Comparison of ENCODE assay signal across 9 cellular contexts in the genomic region with DNA sequence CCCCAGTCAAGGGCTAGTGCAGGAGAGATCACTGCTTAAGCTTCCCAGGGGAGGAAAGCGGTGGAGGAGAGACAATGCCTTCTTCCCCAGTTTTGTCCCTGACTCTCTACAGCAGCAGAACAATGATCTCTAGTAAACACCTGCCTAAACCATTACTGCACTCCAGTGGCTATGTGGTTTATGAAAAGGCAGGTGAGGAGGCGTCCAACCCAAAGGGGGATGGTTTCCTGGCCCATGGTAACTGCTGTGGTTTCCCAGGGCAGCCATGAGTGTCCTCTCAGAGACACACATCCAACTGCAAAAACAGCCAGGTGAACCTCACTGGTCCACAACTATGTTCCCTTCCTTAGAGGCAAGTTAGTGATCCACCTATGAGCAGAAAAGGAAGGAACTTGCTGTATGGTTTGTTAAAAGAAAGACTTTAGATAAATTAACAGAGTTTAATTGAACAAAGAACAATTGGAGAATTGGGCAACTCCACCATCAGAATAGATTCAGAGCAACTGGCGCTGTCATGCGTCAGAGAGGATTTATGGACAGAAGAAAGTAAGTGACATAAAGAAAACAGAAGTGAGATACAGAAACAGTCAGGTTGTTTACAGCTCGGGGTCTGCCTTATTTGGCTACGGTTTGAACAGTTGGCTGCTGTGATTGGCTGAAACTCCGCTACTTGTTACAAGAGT. TPM values are rescaled to one million over a fixed set of nuclear protein-coding genes. Genes with fewer than 3 reads are reported as not detected.
DNase-seq lines count a peak whose midpoint lies in the region; ATAC-seq, FAIRE-seq and TF ChIP-seq lines count a peak whose summit lies in the region.
"Had no signal": no experiment of that assay in that cellular context is flagged by ENCODE, and none has a peak within 500 bp of the region (broad histone marks: within the 10 kb centered on the region; RNA-seq: fewer than 3 reads in every experiment).

No MANE protein-coding gene starts in this region.

- peak overlapping the region; percentile 92 for H3K4me2 ChIP-seq in GM12878 (ENCODE audit: control insufficient read depth, insufficient read depth)

- SMC1A ChIA-PET in GM12878 (lab: Charles Lee; ENCODE audit: uncharacterized antibody, unreplicated experiment): interaction anchor here (0.7 to 3.4 kb wide), 17 partner anchors 9 to 388 kb away, joined by 3 to 14 read pairs (median 4); no protein-coding TSS in a partner anchor

- 2% methylated on average over 7 of the region's 7 CpGs for WGBS in GM12878 (ENCODE audit: insufficient coverage, insufficient replicate concordance, low lambda C conversion rate, missing lambda C conversion rate)

- peaks cover 3% of the 10 kb centered on the region for H3K4me1 Mint-ChIP-seq in glutamatergic neuron (ENCODE audit: low read depth, unreplicated experiment)

- RAD21 ChIA-PET in GM12878 (lab: Charles Lee; ENCODE audit: unreplicated experiment): interaction anchor here (1.0 to 2.2 kb wide), 7 partner anchors 28 to 91 kb away, joined by 3 to 17 read pairs (median 4); no protein-coding TSS in a partner anchor

- H3K27me3 Mint-ChIP-seq in glutamatergic neuron (ENCODE audit: unreplicated experiment): peaks cover 2% of the 10 kb centered on the region

- H3K9me3 Mint-ChIP-seq in glutamatergic neuron (ENCODE audit: unreplicated experiment): peaks cover 2% of the 10 kb centered on the region

- peak; percentile 55 to 94 (median 80) for DNase-seq in NCI-H1417 (lab: John Stamatoyannopoulos, UW)
- DNase-seq in NCI-H1417 treated with DMSO at 0.1 percent for 48 hours (lab: John Stamatoyannopoulos, UW): no peak
- DNase-seq in MV-4-11 (lab: John Stamatoyannopoulos, UW): peak; percentile 65
- peak; percentile 74 for DNase-seq in GM12878 (ENCODE audit: low read depth, low spot score)
- DNase-seq in A172 (ENCODE audit: low spot score): no peak
- no peak for DNase-seq in glutamatergic neuron
- no peak for DNase-seq in H4 (ENCODE audit: low spot score)

- TF ChIP-seq RAD21 in GM12878 (IDR thresholded peaks at IDR 0.05; ENCODE audit: insufficient read depth, low read depth, low read length): peak; percentile 82

- no peaks in the 10 kb centered on the region for H3K36me3 Mint-ChIP-seq in glutamatergic neuron (ENCODE audit: unreplicated experiment)

- POLR2A ChIA-PET in GM12878 (lab: Charles Lee): interaction anchor here (0.8 to 1.9 kb wide), 6 partner anchors 30 to 391 kb away, joined by 3 to 5 read pairs (median 3); no protein-coding TSS in a partner anchor

- peak overlapping the region; percentile 29; the same call in 1 of the 2 replicates for H3K4me3 ChIP-seq in GM12878

- CTCF ChIA-PET in GM12878 (lab: Yijun Ruan, JAX): interaction anchor here (0.7 to 2.1 kb wide), 7 partner anchors 9 to 388 kb away, joined by 3 to 6 read pairs (median 4); no protein-coding TSS in a partner anchor

- H3K27ac ChIP-seq in GM12878 (ENCODE audit: control insufficient read depth, insufficient read depth): peak overlapping the region; percentile 96
- H3K27ac ChIP-seq: 22Rv1 had no signal

- no peaks in the 10 kb centered on the region for H3K27me3 ChIP-seq in GM12878 (replicated peaks in 1 of 2; ENCODE audit: control insufficient read depth in 2 of 2, insufficient read depth in 2 of 2, low read length in 1 of 2)

- peaks cover 52% of the 10 kb centered on the region for H3K4me1 ChIP-seq in GM12878 (ENCODE audit: control insufficient read depth, insufficient read depth, low read length)

- no peaks in the 10 kb centered on the region for H3K9me3 ChIP-seq in GM12878 (replicated peaks; ENCODE audit: control insufficient read depth, insufficient read depth, low read length)

- BruUV-seq in GM12878 (replicated peaks; lab: Mats Ljungman, UMichigan): no TSS peak

- H3K27ac Mint-ChIP-seq in glutamatergic neuron (ENCODE audit: unreplicated experiment): no peak overlapping the region

- peak overlapping the region; percentile 22 for H2AFZ ChIP-seq in GM12878 (ENCODE audit: control insufficient read depth, low read depth, low read length)

- FAIRE-seq in GM12878 (lab: Jason Lieb, UNC): peak; percentile 91

- TF ChIP-seq CTCF in GM12878 (IDR thresholded peaks at IDR 0.05 in 2 of 3, conservative IDR thresholded peaks at IDR 0.05 in 1 of 3; ENCODE audit: control insufficient read depth in 2 of 3, extremely low read depth in 1 of 3, insufficient read depth in 1 of 3, low read depth in 3 of 3, low read length in 3 of 3) (peak in 2 of 3 experiments; percentile 35 to 41; a peak in 3 of 6 replicates), glutamatergic neuron (IDR thresholded peaks at IDR 0.05; ENCODE audit: partially characterized antibody, unreplicated experiment) (no peak)

- peaks cover 5% of the 10 kb centered on the region for H3K79me2 ChIP-seq in GM12878 (ENCODE audit: control insufficient read depth, insufficient read depth, low read length)

- no peaks in the 10 kb centered on the region for H4K20me1 ChIP-seq in GM12878 (ENCODE audit: control insufficient read depth, insufficient read depth)

- peak overlapping the region; percentile 65 for H3K9ac ChIP-seq in GM12878 (ENCODE audit: control insufficient read depth, insufficient read depth, low read length)

- peak; percentile 72 to 92; a peak in 3 of 4 replicates for TF ChIP-seq EP300 in GM12878 (IDR thresholded peaks at IDR 0.05; ENCODE audit: borderline replicate concordance in 1 of 2, control insufficient read depth in 1 of 2, low read depth in 2 of 2, low read length in 2 of 2)

- no peak for TF ChIP-seq POLR2A in GM12878 (IDR thresholded peaks at IDR 0.05; ENCODE audit: low read depth, low read length)

- in situ Hi-C loops in GM12878 (cut with MboI): no loop called here

- intact Hi-C loops in GM12878 (cut with micrococcal nuclease; ENCODE audit: unreplicated experiment): loop anchor here (2.0 to 10.0 kb wide), 5 partner anchors 39 to 775 kb away; no protein-coding TSS in a partner anchor

- peak; percentile 60 for ATAC-seq in GM21786 (IDR thresholded peaks at IDR 0.05; ENCODE audit: unreplicated experiment)
- ATAC-seq in GM12878: peak; percentile 75

- no peaks in the 10 kb centered on the region for H3K36me3 ChIP-seq in GM12878 (ENCODE audit: control insufficient read depth in 2 of 2, insufficient read depth in 2 of 2, low read length in 1 of 2)

- no peak overlapping the region for H3K4me3 Mint-ChIP-seq in glutamatergic neuron (ENCODE audit: unreplicated experiment)

TF ChIP-seq in GM12878, 131 proteins besides CTCF, POLR2A, EP300 and RAD21 (continues in another document):
- peak; percentile 34; the same call in 1 of the 2 replicates for TF ChIP-seq LARP7 (IDR thresholded peaks at IDR 0.05)
- TF ChIP-seq ZNF24 (IDR thresholded peaks at IDR 0.05): no peak
- TF ChIP-seq, protein P1, sequence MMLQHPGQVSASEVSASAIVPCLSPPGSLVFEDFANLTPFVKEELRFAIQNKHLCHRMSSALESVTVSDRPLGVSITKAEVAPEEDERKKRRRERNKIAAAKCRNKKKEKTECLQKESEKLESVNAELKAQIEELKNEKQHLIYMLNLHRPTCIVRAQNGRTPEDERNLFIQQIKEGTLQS (IDR thresholded peaks at IDR 0.05; ENCODE audit: borderline replicate concordance, extremely low read depth, low read depth, low read length): no peak
- no peak for TF ChIP-seq STAT3 (IDR thresholded peaks at IDR 0.05; ENCODE audit: low read depth, low read length)
- TF ChIP-seq, protein P2, sequence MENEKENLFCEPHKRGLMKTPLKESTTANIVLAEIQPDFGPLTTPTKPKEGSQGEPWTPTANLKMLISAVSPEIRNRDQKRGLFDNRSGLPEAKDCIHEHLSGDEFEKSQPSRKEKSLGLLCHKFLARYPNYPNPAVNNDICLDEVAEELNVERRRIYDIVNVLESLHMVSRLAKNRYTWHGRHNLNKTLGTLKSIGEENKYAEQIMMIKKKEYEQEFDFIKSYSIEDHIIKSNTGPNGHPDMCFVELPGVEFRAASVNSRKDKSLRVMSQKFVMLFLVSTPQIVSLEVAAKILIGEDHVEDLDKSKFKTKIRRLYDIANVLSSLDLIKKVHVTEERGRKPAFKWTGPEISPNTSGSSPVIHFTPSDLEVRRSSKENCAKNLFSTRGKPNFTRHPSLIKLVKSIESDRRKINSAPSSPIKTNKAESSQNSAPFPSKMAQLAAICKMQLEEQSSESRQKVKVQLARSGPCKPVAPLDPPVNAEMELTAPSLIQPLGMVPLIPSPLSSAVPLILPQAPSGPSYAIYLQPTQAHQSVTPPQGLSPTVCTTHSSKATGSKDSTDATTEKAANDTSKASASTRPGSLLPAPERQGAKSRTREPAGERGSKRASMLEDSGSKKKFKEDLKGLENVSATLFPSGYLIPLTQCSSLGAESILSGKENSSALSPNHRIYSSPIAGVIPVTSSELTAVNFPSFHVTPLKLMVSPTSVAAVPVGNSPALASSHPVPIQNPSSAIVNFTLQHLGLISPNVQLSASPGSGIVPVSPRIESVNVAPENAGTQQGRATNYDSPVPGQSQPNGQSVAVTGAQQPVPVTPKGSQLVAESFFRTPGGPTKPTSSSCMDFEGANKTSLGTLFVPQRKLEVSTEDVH (IDR thresholded peaks at IDR 0.05; ENCODE audit: low read depth, partially characterized antibody): no peak
- no peak for TF ChIP-seq BRCA1 (IDR thresholded peaks at IDR 0.05; ENCODE audit: low read depth, low read length)
- TF ChIP-seq EED (IDR thresholded peaks at IDR 0.05; ENCODE audit: low read depth): peak; percentile 97
- TF ChIP-seq RFX5 (IDR thresholded peaks at IDR 0.05; ENCODE audit: low read depth, low read length): no peak
- no peak for TF ChIP-seq SIX5 (IDR thresholded peaks at IDR 0.05; ENCODE audit: low read depth, low read length, severe bottlenecking)

RNA-seq across cellular contexts. Expression of a gene that starts 4.8 kb away (rescaled TPM):
- total RNA-seq in GM12878 (2013; cell fraction: nucleolus; rRNA removed): 78.9 and 87.4 TPM in 2 replicates
- total RNA-seq in GM12878 (2014; rRNA removed) (74.6 and 80.3 TPM in 2 replicates), GM12878 (2014; rRNA removed; fragmentation: Illumina TruSeq; extraction: Trizol) (81.1 and 84.4 TPM in 2 replicates), GM12878 (2021) (72.8 and 76.5 TPM in 2 replicates), glutamatergic neuron (ENCODE audit: unreplicated experiment) (29.2 TPM)
- 20.4 TPM for polyA plus RNA-seq in GM12878 (2011; ENCODE audit: low read depth)
- polyA plus RNA-seq in GM12878 (2011; rRNA removed) (25.2 and 33.2 TPM in 2 replicates), GM12878 (2014; fragmentation: Illumina TruSeq; extraction: Trizol) (59.7 and 77.6 TPM in 2 replicates), GM12878 (2014; fragmentation: Nextera tagmentation; extraction: Ambion mirVana) (10 to 100 TPM; 21.1 to 37.2 TPM), GM12878 (2014; rRNA removed) (59.7 and 63.3 TPM in 2 replicates), GM12878 (2016; fragmentation: Nextera tagmentation; extraction: Ambion mirVana) (10 to 100 TPM; 69.8 to 91.0 TPM)
- 8.8 and 10.1 TPM in 2 replicates for polyA plus RNA-seq in GM12878 (2011; cell fraction: cytosol; rRNA removed)
- 24.3 and 24.8 TPM in 2 replicates for polyA plus RNA-seq in GM12878 (2011; cell fraction: nucleus; rRNA removed)
- 38.1 and 44.0 TPM in 2 replicates for polyA plus RNA-seq in GM12878 (2012)
- polyA minus RNA-seq in GM12878 (2011; rRNA and poly(A)+ RNA removed): 26.0 and 27.4 TPM in 2 replicates
- 9.9 and 13.0 TPM in 2 replicates for polyA minus RNA-seq in GM12878 (2011; cell fraction: cytosol; rRNA and poly(A)+ RNA removed)
- polyA minus RNA-seq in GM12878 (2011; cell fraction: nucleus; rRNA and poly(A)+ RNA removed): 12.9 and 22.0 TPM in 2 replicates
- 17.8 and 21.8 TPM in 2 replicates for total RNA-seq in A172 (2014; rRNA removed; shearing (Covaris generic))
- total RNA-seq in H4 (2014; rRNA removed; shearing (Covaris generic)): 20.8 and 21.3 TPM in 2 replicates

Comparison
In these comparisons a context has a peak if more than half of its experiments do, and no peak if none do; other contexts are left out.
1. DNase-seq: peak in NCI-H1417 (3 of 3), MV-4-11 (single experiment) and GM12878 (single experiment); none in NCI-H1417 treated with DMSO at 0.1 percent for 48 hours (single experiment), A172 (single experiment), glutamatergic neuron (single experiment) and H4 (single experiment).